ENCODE assay signal across 2 cellular contexts in genomic region chrX:136910565-136911040, GRCh38.
TF ChIP-seq lines count a peak whose summit lies in the region.

No MANE protein-coding gene starts in this region.

TF ChIP-seq in SK-N-SH, 30 proteins besides CTCF, POLR2A, EP300 and RAD21 (continued from another document):
- TF ChIP-seq, protein P1, sequence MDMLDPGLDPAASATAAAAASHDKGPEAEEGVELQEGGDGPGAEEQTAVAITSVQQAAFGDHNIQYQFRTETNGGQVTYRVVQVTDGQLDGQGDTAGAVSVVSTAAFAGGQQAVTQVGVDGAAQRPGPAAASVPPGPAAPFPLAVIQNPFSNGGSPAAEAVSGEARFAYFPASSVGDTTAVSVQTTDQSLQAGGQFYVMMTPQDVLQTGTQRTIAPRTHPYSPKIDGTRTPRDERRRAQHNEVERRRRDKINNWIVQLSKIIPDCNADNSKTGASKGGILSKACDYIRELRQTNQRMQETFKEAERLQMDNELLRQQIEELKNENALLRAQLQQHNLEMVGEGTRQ (IDR thresholded peaks at IDR 0.05; ENCODE audit: borderline replicate concordance, low read depth, low read length) = no peak
- TF ChIP-seq SMC3 (IDR thresholded peaks at IDR 0.05; ENCODE audit: low read depth, low read length) = no peak

TF ChIP-seq in SK-N-SH treated with all-trans-retinoic acid at 6 μM for 48 hours, 23 proteins besides CTCF, POLR2A, EP300 and RAD21 (continued from another document):
- TF ChIP-seq, protein P2, sequence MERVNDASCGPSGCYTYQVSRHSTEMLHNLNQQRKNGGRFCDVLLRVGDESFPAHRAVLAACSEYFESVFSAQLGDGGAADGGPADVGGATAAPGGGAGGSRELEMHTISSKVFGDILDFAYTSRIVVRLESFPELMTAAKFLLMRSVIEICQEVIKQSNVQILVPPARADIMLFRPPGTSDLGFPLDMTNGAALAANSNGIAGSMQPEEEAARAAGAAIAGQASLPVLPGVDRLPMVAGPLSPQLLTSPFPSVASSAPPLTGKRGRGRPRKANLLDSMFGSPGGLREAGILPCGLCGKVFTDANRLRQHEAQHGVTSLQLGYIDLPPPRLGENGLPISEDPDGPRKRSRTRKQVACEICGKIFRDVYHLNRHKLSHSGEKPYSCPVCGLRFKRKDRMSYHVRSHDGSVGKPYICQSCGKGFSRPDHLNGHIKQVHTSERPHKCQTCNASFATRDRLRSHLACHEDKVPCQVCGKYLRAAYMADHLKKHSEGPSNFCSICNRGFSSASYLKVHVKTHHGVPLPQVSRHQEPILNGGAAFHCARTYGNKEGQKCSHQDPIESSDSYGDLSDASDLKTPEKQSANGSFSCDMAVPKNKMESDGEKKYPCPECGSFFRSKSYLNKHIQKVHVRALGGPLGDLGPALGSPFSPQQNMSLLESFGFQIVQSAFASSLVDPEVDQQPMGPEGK (CRISPR knock-in tag; IDR thresholded peaks at IDR 0.05; ENCODE audit: borderline replicate concordance) = no peak
